21 cellular contexts compared by ENCODE assay signal in genomic region chr20:38089500-38089899, GRCh38. TPM values are rescaled to one million over a fixed set of nuclear protein-coding genes. Genes with fewer than 3 reads are reported as not detected.
DNase-seq lines count a peak whose midpoint lies in the region; ATAC-seq and TF ChIP-seq lines count a peak whose summit lies in the region.
"Had no signal": no experiment of that assay in that cellular context is flagged by ENCODE, and none has a peak within 500 bp of the region (broad histone marks: within the 10 kb centered on the region; RNA-seq: fewer than 3 reads in every experiment).

No MANE protein-coding gene starts in this region.

- H3K27me3 Mint-ChIP-seq in CD8-positive, alpha-beta memory T cell = no peaks in the 10 kb centered on the region

- POLR2A ChIA-PET in CD8-positive, alpha-beta memory T cell (lab: Charles Lee) = no interaction called here

- no peak overlapping the region for H3K4me3 ChIP-seq in CD8-positive, alpha-beta memory T cell (ENCODE audit: low read length)
- H3K4me3 ChIP-seq in gastroesophageal sphincter (no peak overlapping the region), neutrophil (ENCODE audit: low read depth in 1 of 2, low read length in 1 of 2) (no peak overlapping the region)
- H3K4me3 ChIP-seq: BLaER1 treated with 17β-estradiol and CSF1 and Interleukin-3, amounts not matched to agents 10 nM and 100 nM; GM23248 had no signal

- H3K4me1 ChIP-seq in CD8-positive, alpha-beta memory T cell (ENCODE audit: insufficient read depth, low read length) = peaks cover 26% of the 10 kb centered on the region
- H3K4me1 ChIP-seq in gastroesophageal sphincter = peaks cover 5 to 98% (median 18%) of the 10 kb centered on the region in 3 donors
- peaks cover 27 to 34% of the 10 kb centered on the region in 2 experiments for H3K4me1 ChIP-seq in neutrophil (ENCODE audit: control insufficient read depth in 1 of 2, insufficient read depth in 1 of 2, low read depth in 1 of 2, low read length in 1 of 2)

- peak overlapping the region in 5 of 8 donors; percentile 1 to 83 (median 62) for H3K27ac Mint-ChIP-seq in CD8-positive, alpha-beta memory T cell
- H3K27ac Mint-ChIP-seq: HFFc6 had no signal

- peaks cover 19% of the 10 kb centered on the region for H3K36me3 ChIP-seq in CD8-positive, alpha-beta memory T cell (ENCODE audit: insufficient read depth, low read length)
- peaks cover 0 to 47% of the 10 kb centered on the region in 2 donors for H3K36me3 ChIP-seq in gastroesophageal sphincter
- H3K36me3 ChIP-seq in neutrophil = peaks cover 58% of the 10 kb centered on the region

- DNase-seq in CD8-positive, alpha-beta memory T cell = no peak
- DNase-seq in NCI-H82 (lab: John Stamatoyannopoulos, UW) (peak; percentile 67), DMS53 (lab: John Stamatoyannopoulos, UW) (no peak), amniotic stem cell (lab: John Stamatoyannopoulos, UW) (no peak)
- DNase-seq: Calu3; CD8-positive, alpha-beta T cell; DMS153; GDM1; GM23248; H9; HFFc6; Kasumi-1; NCI-H1694; NCI-H510A; NK-92 treated with Interleukin-12 subunit alpha and Interleukin-12 subunit beta, amount 100 ng/mL, for 24 hours had no signal

- ATAC-seq in gastroesophageal sphincter (no peak), GM18498 (IDR thresholded peaks at IDR 0.05; ENCODE audit: unreplicated experiment) (no peak)
- ATAC-seq: CD8-positive, alpha-beta T cell; Panc1; SK-N-SH treated with all-trans-retinoic acid at 6 μM for 48 hours had no signal

- H3K9me3 ChIP-seq in CD8-positive, alpha-beta memory T cell (ENCODE audit: low read length) = no peaks in the 10 kb centered on the region
- no peaks in the 10 kb centered on the region for H3K9me3 ChIP-seq in gastroesophageal sphincter
- H3K9me3 ChIP-seq in neutrophil = no peaks in the 10 kb centered on the region
- H3K9me3 ChIP-seq: BLaER1 treated with 17β-estradiol and CSF1 and Interleukin-3, amounts not matched to agents 10 nM and 100 nM had no signal

- peaks cover 0 to 73% (median 18%) of the 10 kb centered on the region in 3 donors for H3K36me3 Mint-ChIP-seq in CD8-positive, alpha-beta memory T cell

- WGBS in gastroesophageal sphincter (ENCODE audit: low coverage in 1 of 2), 2 donors = 58% methylated on average over 10 of the region's 10 CpGs

- CTCF ChIA-PET in CD8-positive, alpha-beta memory T cell (lab: Charles Lee) = no interaction called here

- no peak overlapping the region for H3K4me3 Mint-ChIP-seq in CD8-positive, alpha-beta memory T cell
- H3K4me3 Mint-ChIP-seq: CD8-positive, alpha-beta T cell; H9; HFFc6 had no signal

- no peaks in the 10 kb centered on the region for H3K27me3 ChIP-seq in CD8-positive, alpha-beta memory T cell (ENCODE audit: insufficient read depth, low read length, poor library complexity, severe bottlenecking)
- H3K27me3 ChIP-seq in gastroesophageal sphincter (no peaks in the 10 kb centered on the region), neutrophil (no peaks in the 10 kb centered on the region)
- H3K27me3 ChIP-seq: BLaER1 treated with 17β-estradiol and CSF1 and Interleukin-3, amounts not matched to agents 10 nM and 100 nM had no signal

- H3K27ac ChIP-seq in CD8-positive, alpha-beta memory T cell (ENCODE audit: low read depth, low read length) = no peak overlapping the region
- peak overlapping the region; percentile 41 to 90 (median 84) for H3K27ac ChIP-seq in gastroesophageal sphincter
- H3K27ac ChIP-seq in neutrophil = peak overlapping the region; percentile 89
- H3K27ac ChIP-seq: GM23248 had no signal

- TF ChIP-seq POLR2A in gastroesophageal sphincter (IDR thresholded peaks at IDR 0.05) = no peak

- no peak for TF ChIP-seq CTCF in gastroesophageal sphincter (IDR thresholded peaks at IDR 0.05)
- TF ChIP-seq CTCF in neutrophil (IDR thresholded peaks at IDR 0.05) = no peak

- peaks cover 32 to 49% (median 38%) of the 10 kb centered on the region in 3 donors for H3K4me1 Mint-ChIP-seq in CD8-positive, alpha-beta memory T cell
- H3K4me1 Mint-ChIP-seq: H9 had no signal

- no peak for TF ChIP-seq EP300 in gastroesophageal sphincter (IDR thresholded peaks at IDR 0.05)

- no peaks in the 10 kb centered on the region for H3K9me3 Mint-ChIP-seq in CD8-positive, alpha-beta memory T cell
- H3K9me3 Mint-ChIP-seq: CD8-positive, alpha-beta T cell; H9; HFFc6 had no signal

RNA-seq across cellular contexts. Expression of gene RPRD1B, which starts 56.0 kb away (rescaled TPM):
- total RNA-seq in CD8-positive, alpha-beta memory T cell = 10 to 100 TPM; 39.1 TPM
- 5.2 TPM for polyA plus RNA-seq in CD8-positive, alpha-beta memory T cell
- total RNA-seq in gastroesophageal sphincter = 10 to 100 TPM; 17.1 to 26.8 (median 23.7) TPM

RNA-seq across cellular contexts. Expression of gene TTI1, which starts 56.2 kb away (rescaled TPM):
- total RNA-seq in CD8-positive, alpha-beta memory T cell = 10 to 100 TPM; 40.5 to 41.6 TPM
- 16.7 TPM for polyA plus RNA-seq in CD8-positive, alpha-beta memory T cell
- 10 to 100 TPM in 3 of 4 donors, 1 to 10 TPM in 1; 9.8 to 14.8 (median 12.5) TPM for total RNA-seq in gastroesophageal sphincter
